ENCODE assay signal across 1 cellular context in genomic region chr16:1971678-1972489, GRCh38.
TF ChIP-seq lines count a peak whose summit lies in the region.

TBL3 (plus strand) TSS chr16:1972053; CDS start chr16:1972165, 112 bp downstream.

TF ChIP-seq in GM23338, 12 proteins besides CTCF, POLR2A, EP300 and RAD21 (continued from another document):
- TF ChIP-seq REST (IDR thresholded peaks at IDR 0.05; ENCODE audit: unreplicated experiment) = no peak
